In the genomic region with DNA sequence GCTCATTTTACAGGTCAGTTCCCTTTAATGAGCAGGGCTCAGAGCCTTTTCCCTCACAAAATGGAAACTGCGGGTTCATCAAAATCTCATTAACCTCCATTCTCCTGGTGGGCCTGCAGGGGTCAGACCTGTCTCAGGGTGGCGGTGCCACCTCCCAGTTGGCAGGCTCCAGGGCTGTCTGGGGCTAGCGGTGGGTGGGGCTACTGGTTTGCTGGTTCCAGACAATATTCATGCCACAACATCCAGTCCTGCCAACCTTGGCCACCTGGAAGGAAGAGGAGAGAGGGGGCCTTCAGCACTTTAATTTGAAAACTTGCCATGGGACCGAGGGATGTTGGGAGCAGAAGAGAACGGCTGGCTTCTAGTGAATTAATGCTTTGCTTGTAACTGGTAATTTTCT, we compare ENCODE assay signal across 8 cellular contexts. TPM values are rescaled to one million over a fixed set of nuclear protein-coding genes. Genes with fewer than 3 reads are reported as not detected.
DNase-seq lines count a peak whose midpoint lies in the region; ATAC-seq and TF ChIP-seq lines count a peak whose summit lies in the region.

No MANE protein-coding gene starts in this region.

- no peak overlapping the region for H3K27ac ChIP-seq in WERI-Rb-1

- H3K27me3 Mint-ChIP-seq in glutamatergic neuron (ENCODE audit: unreplicated experiment) = peaks cover 8% of the 10 kb centered on the region
- H3K27me3 Mint-ChIP-seq in mesothelial cell of epicardium (ENCODE audit: low read depth) = peaks cover 54% of the 10 kb centered on the region

- H3K9me3 ChIP-seq in WERI-Rb-1 (ENCODE audit: severe bottlenecking) = no peaks in the 10 kb centered on the region

- TF ChIP-seq CTCF in LNCAP (IDR thresholded peaks at IDR 0.05) (peak; percentile 58), WERI-Rb-1 (IDR thresholded peaks at IDR 0.05; ENCODE audit: low read depth, low read length) (peak; percentile 48), glutamatergic neuron (IDR thresholded peaks at IDR 0.05; ENCODE audit: partially characterized antibody, unreplicated experiment) (peak; percentile 39), mesothelial cell of epicardium (IDR thresholded peaks at IDR 0.05; ENCODE audit: unreplicated experiment) (no peak)

- DNase-seq in ELR (ENCODE audit: low read depth) (peak; percentile 60), WERI-Rb-1 (peak; percentile 33), glutamatergic neuron (peak; percentile 22), mesothelial cell of epicardium (ENCODE audit: low spot score in 2 of 2, unreplicated experiment in 2 of 2) (no peak)
- peak; percentile 19 for DNase-seq in stimulated activated CD4-positive, alpha-beta T cell treated with anti-CD3 and anti-CD28 coated beads, Interleukin-12 subunit alpha, Interleukin-12 subunit beta, amount 100 ng/mL, for 4 hours

- no peaks in the 10 kb centered on the region for H3K36me3 ChIP-seq in WERI-Rb-1

- H3K36me3 Mint-ChIP-seq in glutamatergic neuron (ENCODE audit: unreplicated experiment) (peaks cover 14% of the 10 kb centered on the region), mesothelial cell of epicardium (no peaks in the 10 kb centered on the region)

- no peak overlapping the region for H3K27ac Mint-ChIP-seq in glutamatergic neuron (ENCODE audit: unreplicated experiment)
- H3K27ac Mint-ChIP-seq in mesothelial cell of epicardium = no peak overlapping the region

- H3K27me3 ChIP-seq in WERI-Rb-1 (ENCODE audit: insufficient read depth, low read depth, severe bottlenecking) = no peaks in the 10 kb centered on the region

- no peak overlapping the region for H3K4me3 ChIP-seq in WERI-Rb-1 (ENCODE audit: low read depth, low read length)

- no peak overlapping the region for H3K4me3 Mint-ChIP-seq in glutamatergic neuron (ENCODE audit: unreplicated experiment)
- H3K4me3 Mint-ChIP-seq in mesothelial cell of epicardium = no peak overlapping the region

- no peak for ATAC-seq in GM18858 (IDR thresholded peaks at IDR 0.05; ENCODE audit: unreplicated experiment)
- no peak for ATAC-seq in GM19351 (IDR thresholded peaks at IDR 0.05; ENCODE audit: unreplicated experiment)

- H3K9me3 Mint-ChIP-seq in glutamatergic neuron (ENCODE audit: unreplicated experiment) (peaks cover 1% of the 10 kb centered on the region), mesothelial cell of epicardium (no peaks in the 10 kb centered on the region)

- H3K4me1 Mint-ChIP-seq in glutamatergic neuron (ENCODE audit: low read depth, unreplicated experiment) (no peaks in the 10 kb centered on the region), mesothelial cell of epicardium (peaks cover 4% of the 10 kb centered on the region)

RNA-seq across cellular contexts. Expression of a gene that starts 41.9 kb away (rescaled TPM):
- 58.0 TPM for total RNA-seq in glutamatergic neuron (ENCODE audit: unreplicated experiment)
- 55.6 to 59.1 TPM (median 59.0 TPM) in 3 replicates for total RNA-seq in mesothelial cell of epicardium

Comparison
In these comparisons a context has a peak if more than half of its experiments do, and no peak if none do; other contexts are left out.
1. DNase-seq: peak in ELR (single experiment), WERI-Rb-1 (single experiment), glutamatergic neuron (single experiment) and stimulated activated CD4-positive, alpha-beta T cell treated with anti-CD3 and anti-CD28 coated beads, Interleukin-12 subunit alpha, Interleukin-12 subunit beta, amount 100 ng/mL, for 4 hours (single experiment); none in mesothelial cell of epicardium (0 of 2).